28 cellular contexts compared by ENCODE assay signal in the genomic region with DNA sequence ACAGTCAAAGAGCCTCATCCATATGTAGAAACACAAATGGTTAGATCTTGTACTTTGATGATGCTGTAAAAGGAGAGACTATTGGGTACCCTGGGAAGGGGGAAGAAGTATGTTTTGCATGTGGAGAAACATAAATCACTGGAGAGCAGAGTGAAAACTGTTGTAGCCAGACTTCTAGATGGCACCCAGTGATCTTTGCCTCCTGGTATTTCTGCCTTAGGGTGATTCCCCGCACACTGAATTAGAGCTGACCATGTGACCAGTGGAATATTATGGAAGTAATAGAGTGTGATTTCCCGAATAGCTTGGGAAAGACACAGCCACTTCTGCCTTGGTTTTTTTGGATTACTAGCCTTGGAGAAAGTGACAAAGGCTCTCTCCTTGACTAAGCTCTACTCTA.
"Had no signal": no experiment of that assay in that cellular context is flagged by ENCODE, and none has a peak within 500 bp of the region (broad histone marks: within the 10 kb centered on the region; RNA-seq: fewer than 3 reads in every experiment).

No MANE protein-coding gene starts in this region.

- H3K9me3 ChIP-seq: colonic mucosa, upper lobe of right lung, vagina had no signal

- H3K27ac ChIP-seq: colonic mucosa, esophagus muscularis mucosa, foreskin keratinocyte, gastroesophageal sphincter, heart left ventricle, lower lobe of right lung, ovary, psoas muscle, sigmoid colon, stomach, tibial nerve, upper lobe of right lung, vagina had no signal

- ATAC-seq: foreskin keratinocyte; gastroesophageal sphincter; heart left ventricle; left ventricle myocardium superior; lower lobe of right lung; naive thymus-derived CD8-positive, alpha-beta T cell; psoas muscle; right cardiac atrium; stimulated activated effector memory CD8-positive, alpha-beta T cell treated with anti-CD3 and anti-CD28 coated beads, Interleukin-12 subunit alpha, Interleukin-12 subunit beta, amount 100 ng/mL, for 72 hours; upper lobe of right lung had no signal

- H3K36me3 ChIP-seq: colonic mucosa, esophagus muscularis mucosa, gastroesophageal sphincter, heart left ventricle, lower lobe of right lung, ovary, sigmoid colon, stomach, tibial nerve, upper lobe of right lung, vagina had no signal

- H3K4me3 ChIP-seq: colonic mucosa, esophagus muscularis mucosa, gastroesophageal sphincter, heart left ventricle, lower lobe of right lung, ovary, psoas muscle, sigmoid colon, stomach, tibial nerve, upper lobe of right lung, vagina had no signal

- H3K4me1 ChIP-seq: colonic mucosa, esophagus muscularis mucosa, foreskin keratinocyte, gastroesophageal sphincter, heart left ventricle, lower lobe of right lung, psoas muscle, sigmoid colon, stomach, tibial nerve, upper lobe of right lung, vagina had no signal

- DNase-seq: colonic mucosa; dermis blood vessel endothelial cell; effector memory CD4-positive, alpha-beta T cell; heart left ventricle; hippocampal formation; immature natural killer cell; islet precursor cell; left ventricle myocardium superior; lower lobe of right lung; naive thymus-derived CD8-positive, alpha-beta T cell; nephron progenitor cell; nucleus accumbens; ovary; posterior cingulate gyrus; psoas muscle; right cardiac atrium; sigmoid colon; stimulated activated CD4-positive, alpha-beta T cell treated with anti-CD3 and anti-CD28 coated beads, Interleukin-2, amount 100 ng/mL, for 24 hours; stimulated activated CD4-positive, alpha-beta T cell treated with anti-CD3 and anti-CD28 coated beads, Interleukin-4, amount 100 ng/mL, for 24 hours; stimulated activated naive CD4-positive, alpha-beta T cell treated with Interleukin-2 at 50 U/mL for 16 hours; stomach; upper lobe of right lung had no signal

- H3K27me3 ChIP-seq: colonic mucosa, esophagus muscularis mucosa, foreskin keratinocyte, gastroesophageal sphincter, heart left ventricle, ovary, sigmoid colon, stomach, tibial nerve, upper lobe of right lung, vagina had no signal
